9 cellular contexts compared by ENCODE assay signal in genomic region chr11:3021125-3021524, GRCh38. TPM values are rescaled to one million over a fixed set of nuclear protein-coding genes. Genes with fewer than 3 reads are reported as not detected.
A peak's percentile ranks its signal among the peaks of the same experiment; 100 is the strongest.
DNase-seq lines count a peak whose midpoint lies in the region; ATAC-seq, FAIRE-seq and TF ChIP-seq lines count a peak whose summit lies in the region.
"Had no signal": no experiment of that assay in that cellular context is flagged by ENCODE, and none has a peak within 500 bp of the region (broad histone marks: within the 10 kb centered on the region; RNA-seq: fewer than 3 reads in every experiment).

No MANE protein-coding gene starts in this region.

- no peaks in the 10 kb centered on the region for H3K9me3 ChIP-seq in endothelial cell of umbilical vein (replicated peaks; ENCODE audit: control insufficient read depth, insufficient read depth, low read length)

- H3K4me3 ChIP-seq in endothelial cell of umbilical vein (replicated peaks in 1 of 3; ENCODE audit: insufficient read depth in 1 of 3, low read depth in 1 of 3, low read length in 3 of 3) = no peak overlapping the region
- H3K4me3 ChIP-seq: SK-N-MC had no signal

- H3K4me2 ChIP-seq in endothelial cell of umbilical vein (ENCODE audit: insufficient read depth, low read length) = no peak overlapping the region

- H3K27me3 Mint-ChIP-seq in T-cell = no peaks in the 10 kb centered on the region
- no peaks in the 10 kb centered on the region for H3K27me3 Mint-ChIP-seq in nephron progenitor cell (ENCODE audit: low read depth, poor library complexity)

- no peaks in the 10 kb centered on the region for H3K27me3 ChIP-seq in endothelial cell of umbilical vein (ENCODE audit: control insufficient read depth in 2 of 2, insufficient read depth in 2 of 2, low read length in 2 of 2)

- H3K9me1 ChIP-seq in endothelial cell of umbilical vein (replicated peaks; ENCODE audit: control insufficient read depth, extremely low read depth, insufficient read depth, low read length) = no peaks in the 10 kb centered on the region

- intact Hi-C loops in endothelial cell of umbilical vein (cut with micrococcal nuclease) = loop anchor here (1.0 to 5.0 kb wide), 3 partner anchors 44 to 488 kb away; no protein-coding TSS in a partner anchor

- dilution Hi-C loops in endothelial cell of umbilical vein (cut with MboI; ENCODE audit: extremely low pct_ligation_motif_present, low sequenced_read_pairs) = no loop called here

- H3K9ac ChIP-seq in endothelial cell of umbilical vein (replicated peaks; ENCODE audit: extremely low read depth, insufficient read depth, low read length) = no peak overlapping the region

- POLR2A ChIA-PET in T-cell (lab: Charles Lee) = interaction anchor here in 1 of 2 donors (0.5 kb wide), 1 partner anchor 45 kb away, joined by 3 read pairs; no protein-coding TSS in a partner anchor
- POLR2A ChIA-PET in endothelial cell of umbilical vein (lab: Charles Lee) = no interaction called here

- H4K20me1 ChIP-seq in endothelial cell of umbilical vein (replicated peaks; ENCODE audit: control insufficient read depth, extremely low read depth, insufficient read depth, low read length) = no peaks in the 10 kb centered on the region

- ATAC-seq in T-cell (replicated peaks in 1 of 4) (peak; percentile 59 to 89 (median 72)), GM18870 (IDR thresholded peaks at IDR 0.05; ENCODE audit: unreplicated experiment) (no peak)

- DNase-seq in Caki2 (ENCODE audit: low read depth) (peak; percentile 18), H4 (ENCODE audit: low spot score) (peak; percentile 42), T-cell (peak in 22 of 34 experiments; percentile 11 to 54 (median 32)), endothelial cell of umbilical vein (ENCODE audit: low read depth, low spot score) (peak; percentile 56), nephron progenitor cell (peak; percentile 32), NCI-H510A treated with DMSO at 0.1 percent for 48 hours (lab: John Stamatoyannopoulos, UW) (no peak), cerebellum (ENCODE audit: low spot score) (no peak)

- no peak overlapping the region for H2AFZ ChIP-seq in endothelial cell of umbilical vein (ENCODE audit: low read depth, low read length)

- TF ChIP-seq CTCF in endothelial cell of umbilical vein (IDR thresholded peaks at IDR 0.05; ENCODE audit: extremely low read depth in 1 of 2, insufficient read depth in 1 of 2, low read depth in 1 of 2, low read length in 2 of 2) (peak; percentile 47 to 71), nephron progenitor cell (IDR thresholded peaks at IDR 0.05) (peak; percentile 63)

- FAIRE-seq in endothelial cell of umbilical vein (lab: Jason Lieb, UNC) = peak; percentile 82

- H3K36me3 Mint-ChIP-seq in T-cell (peaks cover 33% of the 10 kb centered on the region), nephron progenitor cell (ENCODE audit: low read depth) (peaks cover 13% of the 10 kb centered on the region)

- no peaks in the 10 kb centered on the region for H3K9me3 Mint-ChIP-seq in T-cell
- H3K9me3 Mint-ChIP-seq in nephron progenitor cell = no peaks in the 10 kb centered on the region

- in situ Hi-C loops in Caki2 (cut with HindIII; ENCODE audit: low pct_unique_long_range_greater_than_20kb, low sequenced_read_pairs) = no loop called here

- TF ChIP-seq POLR2A in endothelial cell of umbilical vein (IDR thresholded peaks at IDR 0.05; ENCODE audit: low read depth, low read length) = no peak

- no TSS peak for BruUV-seq in endothelial cell of umbilical vein (replicated peaks; lab: Mats Ljungman, UMichigan)

- no peaks in the 10 kb centered on the region for H3K79me2 ChIP-seq in endothelial cell of umbilical vein (ENCODE audit: control insufficient read depth, insufficient read depth, low read length)

- H3K4me3 Mint-ChIP-seq in T-cell (no peak overlapping the region), nephron progenitor cell (no peak overlapping the region)

- no peak overlapping the region for H3K27ac ChIP-seq in endothelial cell of umbilical vein (ENCODE audit: insufficient read depth, low read depth, low read length)
- H3K27ac ChIP-seq: SK-N-MC had no signal

- peaks cover 5% of the 10 kb centered on the region for H3K4me1 ChIP-seq in endothelial cell of umbilical vein (ENCODE audit: control insufficient read depth, extremely low read depth, insufficient read depth, low read length)

- CTCF ChIA-PET in T-cell (lab: Charles Lee) (interaction anchor here (0.6 to 1.3 kb wide), 6 partner anchors 14 to 488 kb away, joined by 3 to 8 read pairs (median 4); no protein-coding TSS in a partner anchor), endothelial cell of umbilical vein (lab: Charles Lee) (interaction anchor here (0.6 to 2.1 kb wide), 19 partner anchors 9 to 602 kb away, joined by 3 to 22 read pairs (median 4); partner anchors contain the start of genes NAP1L4 and PHLDA2)

- peaks cover 5 to 20% of the 10 kb centered on the region in 2 experiments for H3K36me3 ChIP-seq in endothelial cell of umbilical vein (ENCODE audit: control insufficient read depth in 2 of 2, extremely low read depth in 1 of 2, insufficient read depth in 2 of 2, low read length in 2 of 2)

- H3K27ac Mint-ChIP-seq in T-cell = peak overlapping the region in 1 of 2 donors; percentile 19
- no peak overlapping the region for H3K27ac Mint-ChIP-seq in nephron progenitor cell

- H3K4me1 Mint-ChIP-seq in T-cell (peaks cover 49 to 60% (median 50%) of the 10 kb centered on the region in 3 donors), nephron progenitor cell (peaks cover 11% of the 10 kb centered on the region)

TF ChIP-seq in endothelial cell of umbilical vein, 7 proteins besides CTCF, POLR2A, EP300 and RAD21:
- TF ChIP-seq GATA2 (IDR thresholded peaks at IDR 0.05; ENCODE audit: insufficient read depth, insufficient read length, low read depth, low read length) = no peak
- no peak for TF ChIP-seq JUN (IDR thresholded peaks at IDR 0.05; ENCODE audit: borderline replicate concordance, insufficient read depth, insufficient read length, low read depth)
- no peak for TF ChIP-seq MAX (IDR thresholded peaks at IDR 0.05; ENCODE audit: insufficient read depth, insufficient read length)
- no peak for TF ChIP-seq FOS (IDR thresholded peaks at IDR 0.05; ENCODE audit: borderline replicate concordance, insufficient read depth, low read length)
- TF ChIP-seq POLR2AphosphoS5 (IDR thresholded peaks at IDR 0.05; ENCODE audit: insufficient read depth, low read depth, low read length) = no peak
- no peak for TF ChIP-seq MYC (IDR thresholded peaks at IDR 0.05; ENCODE audit: low read depth, low read length)
- TF ChIP-seq EZH2 (IDR thresholded peaks at IDR 0.05; ENCODE audit: borderline replicate concordance, low read depth, low read length, severe bottlenecking) = no peak

RNA-seq across cellular contexts. Expression of gene NAP1L4, which starts 29.0 kb away (rescaled TPM):
- 193 and 202 TPM in 2 replicates for total RNA-seq in Caki2 (2014; rRNA removed; shearing (Covaris generic); ENCODE audit: low replicate concordance)
- total RNA-seq in H4 (2014; rRNA removed; shearing (Covaris generic)) = 104 and 128 TPM in 2 replicates
- total RNA-seq in T-cell (100 to 1,000 TPM; 253 to 388 (median 299) TPM), endothelial cell of umbilical vein (173 and 177 TPM in 2 replicates), cerebellum (156 TPM)
- polyA plus RNA-seq in endothelial cell of umbilical vein = 68.0 and 100.0 TPM in 2 replicates
- 112 and 117 TPM in 2 replicates for polyA plus RNA-seq in endothelial cell of umbilical vein (2011; cell fraction: cytosol; rRNA removed)
- 169 and 178 TPM in 2 replicates for polyA plus RNA-seq in endothelial cell of umbilical vein (2011; cell fraction: nucleus; rRNA removed)
- polyA plus RNA-seq in endothelial cell of umbilical vein (2012) = 140 and 147 TPM in 2 replicates
- 71.5 and 73.7 TPM in 2 replicates for polyA minus RNA-seq in endothelial cell of umbilical vein
- polyA minus RNA-seq in endothelial cell of umbilical vein (2011; cell fraction: cytosol; rRNA and poly(A)+ RNA removed) = 52.2 TPM
- polyA minus RNA-seq in endothelial cell of umbilical vein (2011; cell fraction: nucleus; rRNA and poly(A)+ RNA removed) = 75.3 and 108 TPM in 2 replicates

RNA-seq across cellular contexts. Expression of gene CARS1, which starts 36.1 kb away (rescaled TPM):
- total RNA-seq in Caki2 (2014; rRNA removed; shearing (Covaris generic); ENCODE audit: low replicate concordance) = 18.8 and 19.9 TPM in 2 replicates
- 110 and 115 TPM in 2 replicates for total RNA-seq in H4 (2014; rRNA removed; shearing (Covaris generic))
- total RNA-seq in T-cell (100 to 1,000 TPM in 3 of 5 donors, 10 to 100 TPM in 2; 45.3 to 113 (median 109) TPM), endothelial cell of umbilical vein (66.2 and 72.3 TPM in 2 replicates), cerebellum (20.2 TPM)
- polyA plus RNA-seq in endothelial cell of umbilical vein = 32.2 and 43.5 TPM in 2 replicates
- polyA plus RNA-seq in endothelial cell of umbilical vein (2011; cell fraction: cytosol; rRNA removed) = 38.6 and 42.2 TPM in 2 replicates
- polyA plus RNA-seq in endothelial cell of umbilical vein (2011; cell fraction: nucleus; rRNA removed) = 178 and 193 TPM in 2 replicates
- 57.1 and 59.4 TPM in 2 replicates for polyA plus RNA-seq in endothelial cell of umbilical vein (2012)
- 48.2 and 49.9 TPM in 2 replicates for polyA minus RNA-seq in endothelial cell of umbilical vein
- polyA minus RNA-seq in endothelial cell of umbilical vein (2011; cell fraction: cytosol; rRNA and poly(A)+ RNA removed) = 58.0 TPM
- polyA minus RNA-seq in endothelial cell of umbilical vein (2011; cell fraction: nucleus; rRNA and poly(A)+ RNA removed) = 45.8 and 48.3 TPM in 2 replicates

Comparison
In these comparisons a context has a peak if more than half of its experiments do, and no peak if none do; other contexts are left out.
1. DNase-seq: peak in Caki2 (single experiment), H4 (single experiment), T-cell (22 of 34), endothelial cell of umbilical vein (single experiment) and nephron progenitor cell (single experiment); none in NCI-H510A treated with DMSO at 0.1 percent for 48 hours (single experiment) and cerebellum (single experiment).